In the genomic region with DNA sequence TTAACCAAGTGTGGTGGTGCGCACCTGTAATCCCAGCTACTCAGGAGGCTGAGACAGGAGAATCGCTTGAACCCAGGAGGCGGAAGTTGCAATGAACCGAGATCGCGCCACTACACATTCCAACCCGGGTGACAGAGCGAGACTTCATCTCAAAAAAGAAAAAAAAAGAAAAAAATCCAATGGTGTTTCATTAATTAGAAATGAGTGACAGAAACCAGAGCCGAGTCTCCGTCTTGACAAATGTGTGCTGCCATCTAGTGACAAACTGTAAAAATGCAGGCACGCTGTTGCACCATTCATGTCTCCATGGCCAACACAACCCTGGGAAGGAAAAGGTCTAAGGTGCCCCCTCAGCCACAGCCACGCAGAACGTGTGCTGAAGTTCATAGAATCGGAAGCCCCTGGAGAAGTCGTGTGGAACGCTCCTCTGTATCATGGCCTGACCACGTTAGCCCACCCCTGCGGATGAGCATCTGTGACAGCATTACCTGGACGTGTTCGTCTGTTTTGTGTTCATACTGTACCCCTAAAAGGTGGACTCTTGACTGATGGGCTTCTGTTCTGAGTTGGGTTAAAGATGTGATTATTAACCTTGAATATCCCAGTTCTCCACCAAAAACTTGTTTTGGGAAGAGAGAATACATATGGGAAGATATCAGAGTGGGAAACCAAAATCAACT, we compare ENCODE assay signal across 1 cellular context.
TF ChIP-seq lines count a peak whose summit lies in the region.

No MANE protein-coding gene starts in this region.

TF ChIP-seq in K562, 482 proteins besides CTCF, POLR2A, EP300 and RAD21 (continued from another document):
- TF ChIP-seq, protein P1, sequence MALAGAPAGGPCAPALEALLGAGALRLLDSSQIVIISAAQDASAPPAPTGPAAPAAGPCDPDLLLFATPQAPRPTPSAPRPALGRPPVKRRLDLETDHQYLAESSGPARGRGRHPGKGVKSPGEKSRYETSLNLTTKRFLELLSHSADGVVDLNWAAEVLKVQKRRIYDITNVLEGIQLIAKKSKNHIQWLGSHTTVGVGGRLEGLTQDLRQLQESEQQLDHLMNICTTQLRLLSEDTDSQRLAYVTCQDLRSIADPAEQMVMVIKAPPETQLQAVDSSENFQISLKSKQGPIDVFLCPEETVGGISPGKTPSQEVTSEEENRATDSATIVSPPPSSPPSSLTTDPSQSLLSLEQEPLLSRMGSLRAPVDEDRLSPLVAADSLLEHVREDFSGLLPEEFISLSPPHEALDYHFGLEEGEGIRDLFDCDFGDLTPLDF (CRISPR knock-in tag; IDR thresholded peaks at IDR 0.05) = no peak
- TF ChIP-seq, protein P2, sequence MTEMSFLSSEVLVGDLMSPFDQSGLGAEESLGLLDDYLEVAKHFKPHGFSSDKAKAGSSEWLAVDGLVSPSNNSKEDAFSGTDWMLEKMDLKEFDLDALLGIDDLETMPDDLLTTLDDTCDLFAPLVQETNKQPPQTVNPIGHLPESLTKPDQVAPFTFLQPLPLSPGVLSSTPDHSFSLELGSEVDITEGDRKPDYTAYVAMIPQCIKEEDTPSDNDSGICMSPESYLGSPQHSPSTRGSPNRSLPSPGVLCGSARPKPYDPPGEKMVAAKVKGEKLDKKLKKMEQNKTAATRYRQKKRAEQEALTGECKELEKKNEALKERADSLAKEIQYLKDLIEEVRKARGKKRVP (CRISPR knock-in tag; IDR thresholded peaks at IDR 0.05) = no peak
- peak; percentile 70 for TF ChIP-seq CEBPG (CRISPR knock-in tag; IDR thresholded peaks at IDR 0.05)
- TF ChIP-seq CEBPG (tag; conservative IDR thresholded peaks at IDR 0.05 in 1 of 2, IDR thresholded peaks at IDR 0.05 in 1 of 2) = peak in 1 of 2 experiments; percentile 71; a peak in 2 of 4 replicates
- TF ChIP-seq POLR2H (tag; IDR thresholded peaks at IDR 0.05; ENCODE audit: low read depth) = no peak
- 0 out of 2 replicates have a peak, but pooled peaks have one; percentile 23 for TF ChIP-seq MTA3 (IDR thresholded peaks at IDR 0.05; ENCODE audit: borderline replicate concordance)
- TF ChIP-seq, protein P3, sequence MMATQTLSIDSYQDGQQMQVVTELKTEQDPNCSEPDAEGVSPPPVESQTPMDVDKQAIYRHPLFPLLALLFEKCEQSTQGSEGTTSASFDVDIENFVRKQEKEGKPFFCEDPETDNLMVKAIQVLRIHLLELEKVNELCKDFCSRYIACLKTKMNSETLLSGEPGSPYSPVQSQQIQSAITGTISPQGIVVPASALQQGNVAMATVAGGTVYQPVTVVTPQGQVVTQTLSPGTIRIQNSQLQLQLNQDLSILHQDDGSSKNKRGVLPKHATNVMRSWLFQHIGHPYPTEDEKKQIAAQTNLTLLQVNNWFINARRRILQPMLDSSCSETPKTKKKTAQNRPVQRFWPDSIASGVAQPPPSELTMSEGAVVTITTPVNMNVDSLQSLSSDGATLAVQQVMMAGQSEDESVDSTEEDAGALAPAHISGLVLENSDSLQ (IDR thresholded peaks at IDR 0.05) = peak; percentile 95
- 0 out of 2 replicates have a peak, but pooled peaks have one; percentile 24 for TF ChIP-seq HLTF (IDR thresholded peaks at IDR 0.05)
- TF ChIP-seq SIN3A (IDR thresholded peaks at IDR 0.05; ENCODE audit: borderline replicate concordance in 2 of 2, control insufficient read depth in 1 of 2, low read depth in 2 of 2, low read length in 2 of 2) = no peak
- no peak for TF ChIP-seq NELFE (IDR thresholded peaks at IDR 0.05; ENCODE audit: insufficient read depth, insufficient read length)
- TF ChIP-seq, protein P4, sequence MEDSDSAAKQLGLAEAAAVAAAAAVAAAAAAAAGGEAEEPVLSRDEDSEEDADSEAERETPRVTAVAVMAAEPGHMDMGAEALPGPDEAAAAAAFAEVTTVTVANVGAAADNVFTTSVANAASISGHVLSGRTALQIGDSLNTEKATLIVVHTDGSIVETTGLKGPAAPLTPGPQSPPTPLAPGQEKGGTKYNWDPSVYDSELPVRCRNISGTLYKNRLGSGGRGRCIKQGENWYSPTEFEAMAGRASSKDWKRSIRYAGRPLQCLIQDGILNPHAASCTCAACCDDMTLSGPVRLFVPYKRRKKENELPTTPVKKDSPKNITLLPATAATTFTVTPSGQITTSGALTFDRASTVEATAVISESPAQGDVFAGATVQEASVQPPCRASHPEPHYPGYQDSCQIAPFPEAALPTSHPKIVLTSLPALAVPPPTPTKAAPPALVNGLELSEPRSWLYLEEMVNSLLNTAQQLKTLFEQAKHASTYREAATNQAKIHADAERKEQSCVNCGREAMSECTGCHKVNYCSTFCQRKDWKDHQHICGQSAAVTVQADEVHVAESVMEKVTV (CRISPR knock-in tag; IDR thresholded peaks at IDR 0.05) = peak; percentile 79
- TF ChIP-seq MIER1 (IDR thresholded peaks at IDR 0.05; ENCODE audit: low read depth) = no peak
- TF ChIP-seq GTF2B (IDR thresholded peaks at IDR 0.05; ENCODE audit: extremely low read depth, insufficient read length) = no peak
- peak; percentile 78 for TF ChIP-seq CEBPB (tag; IDR thresholded peaks at IDR 0.05)
- no peak for TF ChIP-seq ZNF444 (CRISPR knock-in tag; IDR thresholded peaks at IDR 0.05)
- no peak for TF ChIP-seq ZNF551 (CRISPR knock-in tag; IDR thresholded peaks at IDR 0.05)
- TF ChIP-seq SMARCB1 (IDR thresholded peaks at IDR 0.05; ENCODE audit: insufficient read length, low read depth) = no peak
- TF ChIP-seq PTBP1 (IDR thresholded peaks at IDR 0.05; ENCODE audit: low read depth, low read length) = no peak
- TF ChIP-seq CREBBP (IDR thresholded peaks at IDR 0.05; ENCODE audit: low read depth, low read length) = no peak
- peak; percentile 59; the same call in 1 of the 2 replicates for TF ChIP-seq CC2D1A (IDR thresholded peaks at IDR 0.05)
- TF ChIP-seq ZNF165 (CRISPR knock-in tag; IDR thresholded peaks at IDR 0.05; ENCODE audit: borderline replicate concordance) = no peak
- TF ChIP-seq RBM25 (IDR thresholded peaks at IDR 0.05; ENCODE audit: low read depth, low read length, severe bottlenecking) = no peak
- TF ChIP-seq ZBTB33 (CRISPR knock-in tag; IDR thresholded peaks at IDR 0.05) = no peak
- TF ChIP-seq, protein P5, sequence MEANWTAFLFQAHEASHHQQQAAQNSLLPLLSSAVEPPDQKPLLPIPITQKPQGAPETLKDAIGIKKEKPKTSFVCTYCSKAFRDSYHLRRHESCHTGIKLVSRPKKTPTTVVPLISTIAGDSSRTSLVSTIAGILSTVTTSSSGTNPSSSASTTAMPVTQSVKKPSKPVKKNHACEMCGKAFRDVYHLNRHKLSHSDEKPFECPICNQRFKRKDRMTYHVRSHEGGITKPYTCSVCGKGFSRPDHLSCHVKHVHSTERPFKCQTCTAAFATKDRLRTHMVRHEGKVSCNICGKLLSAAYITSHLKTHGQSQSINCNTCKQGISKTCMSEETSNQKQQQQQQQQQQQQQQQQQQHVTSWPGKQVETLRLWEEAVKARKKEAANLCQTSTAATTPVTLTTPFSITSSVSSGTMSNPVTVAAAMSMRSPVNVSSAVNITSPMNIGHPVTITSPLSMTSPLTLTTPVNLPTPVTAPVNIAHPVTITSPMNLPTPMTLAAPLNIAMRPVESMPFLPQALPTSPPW (CRISPR knock-in tag; IDR thresholded peaks at IDR 0.05) = no peak
TF ChIP-seq in K562: peak in this region for 25.
